In genomic region chr3:189573004-189573403, GRCh38 we compare ENCODE assay signal across 14 cellular contexts.
DNase-seq lines count a peak whose midpoint lies in the region; ATAC-seq and TF ChIP-seq lines count a peak whose summit lies in the region.
"Had no signal": no experiment of that assay in that cellular context is flagged by ENCODE, and none has a peak within 500 bp of the region (broad histone marks: within the 10 kb centered on the region; RNA-seq: fewer than 3 reads in every experiment).

No MANE protein-coding gene starts in this region.

- no peak overlapping the region for H3K27ac ChIP-seq in MM.1S (ENCODE audit: low read length)
- H3K27ac ChIP-seq: BLaER1 had no signal

- H2AFZ ChIP-seq in MM.1S (ENCODE audit: low read length): no peak overlapping the region

- no peaks in the 10 kb centered on the region for H3F3A ChIP-seq in MM.1S (ENCODE audit: insufficient read depth, low read length)

- H3K4me2 ChIP-seq in MM.1S (ENCODE audit: low read depth, low read length): no peak overlapping the region
- H3K4me2 ChIP-seq: BLaER1 had no signal

- ATAC-seq in GM19455 (IDR thresholded peaks at IDR 0.05; ENCODE audit: unreplicated experiment) (peak; percentile 60), HG03064 (IDR thresholded peaks at IDR 0.05; ENCODE audit: low read depth, unreplicated experiment) (peak; percentile 46)

- peak; percentile 30 for DNase-seq in GM03348 (ENCODE audit: low spot score)
- peak; percentile 42 for DNase-seq in astrocyte of the hippocampus (ENCODE audit: low read depth, low spot score)
- no peak for DNase-seq in retina
- no peak for DNase-seq in NCI-H2081 (lab: John Stamatoyannopoulos, UW)
- DNase-seq in midbrain (lab: John Stamatoyannopoulos, UW): no peak
- no peak for DNase-seq in MM.1S
- DNase-seq: activated CD4-positive, CD25-positive, alpha-beta regulatory T cell; activated gamma-delta T cell; NCI-H2171; SHP77 had no signal

- H3K79me2 ChIP-seq in MM.1S (ENCODE audit: low read length): no peaks in the 10 kb centered on the region

- TF ChIP-seq CTCF in MM.1S (IDR thresholded peaks at IDR 0.05; ENCODE audit: low read length): no peak

- no peaks in the 10 kb centered on the region for H3K36me3 ChIP-seq in MM.1S (replicated peaks; ENCODE audit: insufficient read depth, low read length)
- H3K36me3 ChIP-seq: BLaER1 had no signal

- no peaks in the 10 kb centered on the region for H3K27me3 ChIP-seq in MM.1S (replicated peaks; ENCODE audit: insufficient read depth, low read length)
- H3K27me3 ChIP-seq: BLaER1 had no signal

- no peaks in the 10 kb centered on the region for H3K4me1 ChIP-seq in MM.1S (ENCODE audit: low read length)

- H3K9me3 ChIP-seq in MM.1S (replicated peaks; ENCODE audit: insufficient read depth, low read length): no peaks in the 10 kb centered on the region
- H3K9me3 ChIP-seq: BLaER1 had no signal

- no peak overlapping the region for H3K4me3 ChIP-seq in MM.1S (ENCODE audit: low read length)
- H3K4me3 ChIP-seq: BLaER1, lung had no signal

- H3K9me2 ChIP-seq in MM.1S (replicated peaks; ENCODE audit: insufficient read depth, low read length): no peaks in the 10 kb centered on the region

- H4K20me1 ChIP-seq in MM.1S (ENCODE audit: insufficient read depth, low read length): no peaks in the 10 kb centered on the region
- H4K20me1 ChIP-seq: BLaER1 had no signal

- H3K9ac ChIP-seq in MM.1S (ENCODE audit: low read length): no peak overlapping the region
- H3K9ac ChIP-seq: BLaER1 had no signal

Comparison
In these comparisons a context has a peak if more than half of its experiments do, and no peak if none do; other contexts are left out.
1. DNase-seq: peak in GM03348 (single experiment) and astrocyte of the hippocampus (single experiment); none in retina (single experiment), NCI-H2081 (0 of 2), midbrain (single experiment) and MM.1S (single experiment).